ENCODE assay signal across 7 cellular contexts in genomic region chr17:59406808-59407381, GRCh38.
DNase-seq lines count a peak whose midpoint lies in the region; ATAC-seq and TF ChIP-seq lines count a peak whose summit lies in the region.

No MANE protein-coding gene starts in this region.

- H3K9me3 ChIP-seq in SK-N-SH (no peaks in the 10 kb centered on the region), tibial artery (no peaks in the 10 kb centered on the region)

- peak; percentile 14 to 78; a peak in 3 of 4 replicates for TF ChIP-seq EP300 in SK-N-SH (IDR thresholded peaks at IDR 0.05; ENCODE audit: borderline replicate concordance in 1 of 2, low read depth in 1 of 2, low read length in 1 of 2)

- 10% methylated on average over 7 of the region's 7 CpGs for whole genome bisulfite sequencing in SK-N-SH (ENCODE audit: low lambda C conversion rate)

- H3K9me2 ChIP-seq in SK-N-SH: no peaks in the 10 kb centered on the region

- CTCF ChIA-PET in SK-N-SH (lab: Yijun Ruan, JAX): interaction anchor here (1.1 to 1.7 kb wide), 4 partner anchors 33 to 77 kb away, joined by 3 to 5 read pairs (median 3); no protein-coding TSS in a partner anchor

- DNase-seq in M059J (ENCODE audit: low read depth) (peak; percentile 86), SK-N-SH (peak; percentile 74), hepatic stellate cell (ENCODE audit: low spot score) (peak; percentile 65), tibial artery (no peak), C1 segment of cervical spinal cord (lab: John Stamatoyannopoulos, UW) (no peak)

- peak overlapping the region; percentile 21; the same call in 1 of the 2 replicates for H3K9ac ChIP-seq in SK-N-SH

- H3K27me3 ChIP-seq in SK-N-SH (ENCODE audit: insufficient read depth) (no peaks in the 10 kb centered on the region), tibial artery (no peaks in the 10 kb centered on the region)

- H3K79me2 ChIP-seq in SK-N-SH (ENCODE audit: insufficient read depth): no peaks in the 10 kb centered on the region

- ATAC-seq in GM19395 (IDR thresholded peaks at IDR 0.05; ENCODE audit: unreplicated experiment): no peak
- ATAC-seq in HG02798 (IDR thresholded peaks at IDR 0.05; ENCODE audit: poor library complexity, unreplicated experiment): no peak

- intact Hi-C loops in tibial artery (cut with DNase I; ENCODE audit: low total_unique reads): no loop called here

- no peaks in the 10 kb centered on the region for H4K20me1 ChIP-seq in SK-N-SH (ENCODE audit: insufficient read depth)

- H3K4me3 ChIP-seq in SK-N-SH (ENCODE audit: low read depth in 2 of 2, low read length in 1 of 2) (peak overlapping the region; percentile 1 to 29; a peak in 3 of 4 replicates), tibial artery (no peak overlapping the region)

- TF ChIP-seq RAD21 in SK-N-SH (IDR thresholded peaks at IDR 0.05; ENCODE audit: low read length): peak; percentile 23

- H3K4me1 ChIP-seq in SK-N-SH (ENCODE audit: control insufficient read depth in 1 of 2, insufficient read depth in 2 of 2, low read depth in 1 of 2, low read length in 1 of 2) (peaks cover 9 to 31% of the 10 kb centered on the region in 2 experiments; a peak in 2 of 4 replicates), tibial artery (peaks cover 0 to 28% (median 20%) of the 10 kb centered on the region in 4 donors)

- no peak for TF ChIP-seq CTCF in SK-N-SH (IDR thresholded peaks at IDR 0.05)
- no peak for TF ChIP-seq CTCF in tibial artery (IDR thresholded peaks at IDR 0.05)

- H3K27ac ChIP-seq in SK-N-SH (ENCODE audit: low read depth in 2 of 2, low read length in 1 of 2) (peak overlapping the region; percentile 85 to 88), tibial artery (peak overlapping the region; percentile 63 to 66)

- peak overlapping the region; percentile 3; the same call in 1 of the 2 replicates for H2AFZ ChIP-seq in SK-N-SH (ENCODE audit: low read depth)

- peaks cover 13% of the 10 kb centered on the region for H3F3A ChIP-seq in SK-N-SH (replicated peaks; ENCODE audit: insufficient read depth)

- peak overlapping the region; percentile 74 for H3K4me2 ChIP-seq in SK-N-SH

- H3K36me3 ChIP-seq in SK-N-SH (replicated peaks in 1 of 2; ENCODE audit: control insufficient read depth in 1 of 2, insufficient read depth in 2 of 2, low read length in 1 of 2): peaks cover 0 to 3% of the 10 kb centered on the region in 2 experiments
- H3K36me3 ChIP-seq in tibial artery: peaks cover 10 to 44% (median 34%) of the 10 kb centered on the region in 3 donors

- POLR2A ChIA-PET in SK-N-SH (lab: Yijun Ruan, JAX): interaction anchor here (0.7 kb wide), 1 partner anchor 19 kb away, joined by 3 read pairs; no protein-coding TSS in a partner anchor

TF ChIP-seq in SK-N-SH, 30 proteins besides CTCF, POLR2A, EP300 and RAD21 (continues in another document):
- TF ChIP-seq SIN3A (IDR thresholded peaks at IDR 0.05; ENCODE audit: borderline replicate concordance, low read depth, low read length) (no peak), NRF1 (IDR thresholded peaks at IDR 0.05; ENCODE audit: low read depth, low read length) (no peak), RFX5 (IDR thresholded peaks at IDR 0.05; ENCODE audit: low read length) (peak; percentile 92), MXI1 (IDR thresholded peaks at IDR 0.05; ENCODE audit: low read depth, low read length) (peak; percentile 56), NFIC (IDR thresholded peaks at IDR 0.05; ENCODE audit: borderline replicate concordance) (no peak), TAF1 (IDR thresholded peaks at IDR 0.05; ENCODE audit: borderline replicate concordance, low read depth, low read length) (no peak), JUND (IDR thresholded peaks at IDR 0.05) (no peak; the same call in 1 of the 2 replicates), TCF12 (IDR thresholded peaks at IDR 0.05) (peak; percentile 49; the same call in 1 of the 2 replicates), YY1 (IDR thresholded peaks at IDR 0.05; ENCODE audit: low read depth) (no peak), FOSL2 (IDR thresholded peaks at IDR 0.05; ENCODE audit: borderline replicate concordance, low read depth) (no peak), SMC3 (IDR thresholded peaks at IDR 0.05; ENCODE audit: low read depth, low read length) (no peak), EZH2phosphoT487 (IDR thresholded peaks at IDR 0.05; ENCODE audit: borderline replicate concordance, low read depth) (no peak), POLR2AphosphoS5 (IDR thresholded peaks at IDR 0.05; ENCODE audit: low read depth, low read length) (0 out of 2 replicates have a peak, but pooled peaks have one; percentile 18), FOXJ3 (CRISPR knock-in tag; IDR thresholded peaks at IDR 0.05) (no peak), FOXM1 (IDR thresholded peaks at IDR 0.05; ENCODE audit: low read depth) (no peak), GATA2 (CRISPR knock-in tag; IDR thresholded peaks at IDR 0.05) (peak; percentile 60; the same call in 1 of the 2 replicates), MEF2A (IDR thresholded peaks at IDR 0.05; ENCODE audit: borderline replicate concordance, low read depth) (no peak), REST (IDR thresholded peaks at IDR 0.05; ENCODE audit: low read depth, low read length) (no peak), ELF1 (IDR thresholded peaks at IDR 0.05) (no peak)
- TF ChIP-seq, protein P1, sequence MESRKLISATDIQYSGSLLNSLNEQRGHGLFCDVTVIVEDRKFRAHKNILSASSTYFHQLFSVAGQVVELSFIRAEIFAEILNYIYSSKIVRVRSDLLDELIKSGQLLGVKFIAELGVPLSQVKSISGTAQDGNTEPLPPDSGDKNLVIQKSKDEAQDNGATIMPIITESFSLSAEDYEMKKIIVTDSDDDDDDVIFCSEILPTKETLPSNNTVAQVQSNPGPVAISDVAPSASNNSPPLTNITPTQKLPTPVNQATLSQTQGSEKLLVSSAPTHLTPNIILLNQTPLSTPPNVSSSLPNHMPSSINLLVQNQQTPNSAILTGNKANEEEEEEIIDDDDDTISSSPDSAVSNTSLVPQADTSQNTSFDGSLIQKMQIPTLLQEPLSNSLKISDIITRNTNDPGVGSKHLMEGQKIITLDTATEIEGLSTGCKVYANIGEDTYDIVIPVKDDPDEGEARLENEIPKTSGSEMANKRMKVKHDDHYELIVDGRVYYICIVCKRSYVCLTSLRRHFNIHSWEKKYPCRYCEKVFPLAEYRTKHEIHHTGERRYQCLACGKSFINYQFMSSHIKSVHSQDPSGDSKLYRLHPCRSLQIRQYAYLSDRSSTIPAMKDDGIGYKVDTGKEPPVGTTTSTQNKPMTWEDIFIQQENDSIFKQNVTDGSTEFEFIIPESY (IDR thresholded peaks at IDR 0.05; ENCODE audit: borderline replicate concordance, low read depth): no peak
- TF ChIP-seq, protein P2, sequence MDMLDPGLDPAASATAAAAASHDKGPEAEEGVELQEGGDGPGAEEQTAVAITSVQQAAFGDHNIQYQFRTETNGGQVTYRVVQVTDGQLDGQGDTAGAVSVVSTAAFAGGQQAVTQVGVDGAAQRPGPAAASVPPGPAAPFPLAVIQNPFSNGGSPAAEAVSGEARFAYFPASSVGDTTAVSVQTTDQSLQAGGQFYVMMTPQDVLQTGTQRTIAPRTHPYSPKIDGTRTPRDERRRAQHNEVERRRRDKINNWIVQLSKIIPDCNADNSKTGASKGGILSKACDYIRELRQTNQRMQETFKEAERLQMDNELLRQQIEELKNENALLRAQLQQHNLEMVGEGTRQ (IDR thresholded peaks at IDR 0.05; ENCODE audit: borderline replicate concordance, low read depth, low read length): no peak
- TF ChIP-seq, protein P3, sequence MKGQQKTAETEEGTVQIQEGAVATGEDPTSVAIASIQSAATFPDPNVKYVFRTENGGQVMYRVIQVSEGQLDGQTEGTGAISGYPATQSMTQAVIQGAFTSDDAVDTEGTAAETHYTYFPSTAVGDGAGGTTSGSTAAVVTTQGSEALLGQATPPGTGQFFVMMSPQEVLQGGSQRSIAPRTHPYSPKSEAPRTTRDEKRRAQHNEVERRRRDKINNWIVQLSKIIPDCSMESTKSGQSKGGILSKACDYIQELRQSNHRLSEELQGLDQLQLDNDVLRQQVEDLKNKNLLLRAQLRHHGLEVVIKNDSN (IDR thresholded peaks at IDR 0.05; ENCODE audit: borderline replicate concordance, low read depth): no peak
- TF ChIP-seq, protein P4, sequence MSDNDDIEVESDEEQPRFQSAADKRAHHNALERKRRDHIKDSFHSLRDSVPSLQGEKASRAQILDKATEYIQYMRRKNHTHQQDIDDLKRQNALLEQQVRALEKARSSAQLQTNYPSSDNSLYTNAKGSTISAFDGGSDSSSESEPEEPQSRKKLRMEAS (IDR thresholded peaks at IDR 0.05; ENCODE audit: low read depth): peak; percentile 23; the same call in 1 of the 2 replicates

Comparison
In these comparisons a context has a peak if more than half of its experiments do, and no peak if none do; other contexts are left out.
1. DNase-seq: peak in M059J (single experiment), SK-N-SH (single experiment) and hepatic stellate cell (single experiment); none in tibial artery (0 of 2) and C1 segment of cervical spinal cord (0 of 14).
2. H3K4me3 ChIP-seq: peak in SK-N-SH (2 of 2); none in tibial artery (0 of 2).